37 cellular contexts compared by ENCODE assay signal in the genomic region with DNA sequence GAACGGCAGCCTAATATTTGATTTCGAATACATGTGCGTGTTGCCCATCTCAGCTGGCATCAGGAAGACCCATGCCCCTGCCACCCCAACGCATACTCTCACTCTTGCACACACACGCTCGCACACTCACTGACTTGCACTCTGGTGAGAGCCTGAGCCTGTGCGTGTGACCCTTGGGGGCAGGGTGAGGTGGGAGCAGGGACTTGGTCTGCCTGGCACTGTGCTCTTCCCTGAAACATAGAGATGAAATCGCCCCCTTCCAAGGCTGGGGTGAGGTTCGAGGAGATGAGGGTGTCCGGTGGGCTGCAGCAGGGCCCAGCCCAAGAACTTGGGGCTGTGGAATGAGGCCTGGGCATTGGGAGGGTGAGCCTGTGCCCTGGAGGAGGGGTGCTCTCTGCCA. TPM values are rescaled to one million over a fixed set of nuclear protein-coding genes. Genes with fewer than 3 reads are reported as not detected.
"Had no signal": no experiment of that assay in that cellular context is flagged by ENCODE, and none has a peak within 500 bp of the region (broad histone marks: within the 10 kb centered on the region; RNA-seq: fewer than 3 reads in every experiment).

No MANE protein-coding gene starts in this region.

- H3K36me3 ChIP-seq: brain microvascular endothelial cell, Peyer's patch had no signal

- H3K27me3 ChIP-seq: brain microvascular endothelial cell, Peyer's patch had no signal

- ATAC-seq: activated naive CD4-positive, alpha-beta T cell treated with anti-CD3 and anti-CD28 coated beads, Interleukin-2, amount 50 U/mL, for 72 hours; activated T-cell treated with anti-CD3 and anti-CD28 coated beads, Interleukin-2, amount 50 U/mL, for 4 hours; PC-3; Right ventricle myocardium inferior; SK-N-SH treated with all-trans-retinoic acid at 6 μM for 48 hours; T-cell had no signal

- H3K27me3 Mint-ChIP-seq: activated B cell treated with CpG ODN at 0.5 μM for 24 hours; activated CD4-positive, alpha-beta memory T cell treated with anti-CD3 and anti-CD28 coated beads for 36 hours had no signal

- H3K36me3 Mint-ChIP-seq: activated CD4-positive, alpha-beta memory T cell treated with anti-CD3 and anti-CD28 coated beads for 36 hours; activated naive CD4-positive, alpha-beta T cell treated with anti-CD3 and anti-CD28 coated beads, Interleukin-2, amount 50 U/mL, for 72 hours; T-cell had no signal

- H3K27ac Mint-ChIP-seq: activated B cell treated with CpG ODN at 0.5 μM for 24 hours; activated CD4-positive, alpha-beta memory T cell treated with anti-CD3 and anti-CD28 coated beads for 36 hours; activated naive CD4-positive, alpha-beta T cell treated with anti-CD3 and anti-CD28 coated beads for 36 hours; activated naive CD4-positive, alpha-beta T cell treated with anti-CD3 and anti-CD28 coated beads, Interleukin-2, amount 50 U/mL, for 72 hours; activated T-helper 1 cell treated with anti-CD3 and anti-CD28 coated beads, Interleukin-12 subunit alpha, Interleukin-12 subunit beta, Interleukin-2, Interleukin-4 antibody, amounts not matched to agents 30 ng/mL and 10 ng/mL and 1 ng/mL, durations not matched to agents 14 hours and 24 hours and 36 hours; T-cell had no signal

- H3K4me1 Mint-ChIP-seq: activated B cell treated with CpG ODN at 0.5 μM for 24 hours, T-cell had no signal

- H3K9me3 ChIP-seq: Peyer's patch had no signal

- H3K4me3 ChIP-seq: Peyer's patch had no signal

- H3K4me1 ChIP-seq: Peyer's patch had no signal

- H3K4me3 Mint-ChIP-seq: activated B cell treated with CpG ODN at 0.5 μM for 24 hours; activated CD4-positive, alpha-beta memory T cell treated with anti-CD3 and anti-CD28 coated beads for 36 hours; activated naive CD4-positive, alpha-beta T cell treated with anti-CD3 and anti-CD28 coated beads for 36 hours; activated T-cell treated with anti-CD3 and anti-CD28 coated beads, Interleukin-2, amount 50 U/mL, for 4 hours; activated T-helper 1 cell treated with anti-CD3 and anti-CD28 coated beads, Interleukin-12 subunit alpha, Interleukin-12 subunit beta, Interleukin-2, Interleukin-4 antibody, amounts not matched to agents 30 ng/mL and 10 ng/mL and 1 ng/mL, durations not matched to agents 14 hours and 24 hours and 36 hours; T-cell had no signal

- DNase-seq: activated B cell treated with CpG ODN at 0.5 μM for 24 hours; activated CD4-positive, alpha-beta memory T cell treated with anti-CD3 and anti-CD28 coated beads for 36 hours; activated CD4-positive, alpha-beta T cell treated with anti-CD3 and anti-CD28 coated beads for 4 hours; activated CD4-positive, alpha-beta T cell treated with anti-CD3 and anti-CD28 coated beads, Interleukin-2, amount 50 U/mL, for 1 hour; activated CD4-positive, CD25-positive, alpha-beta regulatory T cell treated with anti-CD3 and anti-CD28 coated beads, Interleukin-2, amount 50 U/mL, for 72 hours; activated CD8-positive, alpha-beta memory T cell treated with anti-CD3 and anti-CD28 coated beads, Interleukin-2, amount 50 U/mL, for 4 hours; activated gamma-delta T cell treated with Interleukin-2 at 50 U/mL for 16 hours; activated naive CD4-positive, alpha-beta T cell treated with anti-CD3 and anti-CD28 coated beads for 36 hours; activated T-cell treated with anti-CD3 and anti-CD28 coated beads for 4 hours; activated T-cell treated with anti-CD3 and anti-CD28 coated beads, Interleukin-2, amount 50 U/mL, for 4 hours; anterior cingulate cortex; brain microvascular endothelial cell; central memory CD4-positive, alpha-beta T cell; Karpas-422; KBM-7; NCI-H1105; NCI-H1436; NCI-H1694; NCI-H1930; NCI-H2081 treated with DMSO at 0.1 percent for 48 hours; NCI-H345; NCI-H524 treated with DMSO at 0.1 percent for 48 hours; PC-3; SIG-M5; T-cell; T-helper 2 cell; T-helper 9 cell had no signal

- H3K9me3 Mint-ChIP-seq: activated CD4-positive, alpha-beta memory T cell treated with anti-CD3 and anti-CD28 coated beads for 36 hours; activated naive CD4-positive, alpha-beta T cell treated with anti-CD3 and anti-CD28 coated beads, Interleukin-2, amount 50 U/mL, for 72 hours; activated T-cell treated with anti-CD3 and anti-CD28 coated beads, Interleukin-2, amount 50 U/mL, for 4 hours; activated T-helper 1 cell treated with anti-CD3 and anti-CD28 coated beads, Interleukin-12 subunit alpha, Interleukin-12 subunit beta, Interleukin-2, Interleukin-4 antibody, amounts not matched to agents 30 ng/mL and 10 ng/mL and 1 ng/mL, durations not matched to agents 14 hours and 24 hours and 36 hours; T-cell had no signal

- H3K27ac ChIP-seq: brain microvascular endothelial cell, Peyer's patch, RWPE1, VCaP had no signal

RNA-seq across cellular contexts. Expression of a gene that starts 1.2 kb away (rescaled TPM):
- total RNA-seq: activated B cell treated with CpG ODN at 0.5 μM for 24 hours; activated CD4-positive, alpha-beta memory T cell treated with anti-CD3 and anti-CD28 coated beads for 36 hours; activated naive CD4-positive, alpha-beta T cell treated with anti-CD3 and anti-CD28 coated beads for 36 hours; activated naive CD4-positive, alpha-beta T cell treated with anti-CD3 and anti-CD28 coated beads, Interleukin-2, amount 50 U/mL, for 72 hours; activated T-cell treated with anti-CD3 and anti-CD28 coated beads, Interleukin-2, amount 50 U/mL, for 4 hours; activated T-helper 1 cell treated with anti-CD3 and anti-CD28 coated beads, Interleukin-12 subunit alpha, Interleukin-12 subunit beta, Interleukin-2, Interleukin-4 antibody, amounts not matched to agents 30 ng/mL and 10 ng/mL and 1 ng/mL, durations not matched to agents 14 hours and 24 hours and 36 hours; MCF 10A; NCI-H460; PC-3; Peyer's patch; Right ventricle myocardium inferior; SK-MEL-5; T-cell had no signal

RNA-seq across cellular contexts. Expression of a gene that starts 24.9 kb away (rescaled TPM):
- total RNA-seq: activated B cell treated with CpG ODN at 0.5 μM for 24 hours; activated CD4-positive, alpha-beta memory T cell treated with anti-CD3 and anti-CD28 coated beads for 36 hours; activated naive CD4-positive, alpha-beta T cell treated with anti-CD3 and anti-CD28 coated beads for 36 hours; activated naive CD4-positive, alpha-beta T cell treated with anti-CD3 and anti-CD28 coated beads, Interleukin-2, amount 50 U/mL, for 72 hours; activated T-cell treated with anti-CD3 and anti-CD28 coated beads, Interleukin-2, amount 50 U/mL, for 4 hours; activated T-helper 1 cell treated with anti-CD3 and anti-CD28 coated beads, Interleukin-12 subunit alpha, Interleukin-12 subunit beta, Interleukin-2, Interleukin-4 antibody, amounts not matched to agents 30 ng/mL and 10 ng/mL and 1 ng/mL, durations not matched to agents 14 hours and 24 hours and 36 hours; MCF 10A; NCI-H460; PC-3; Peyer's patch; Right ventricle myocardium inferior; SK-MEL-5; T-cell had no signal

RNA-seq across cellular contexts. Expression of a gene that starts 35.0 kb away (rescaled TPM):
- total RNA-seq: activated B cell treated with CpG ODN at 0.5 μM for 24 hours; activated CD4-positive, alpha-beta memory T cell treated with anti-CD3 and anti-CD28 coated beads for 36 hours; activated naive CD4-positive, alpha-beta T cell treated with anti-CD3 and anti-CD28 coated beads for 36 hours; activated naive CD4-positive, alpha-beta T cell treated with anti-CD3 and anti-CD28 coated beads, Interleukin-2, amount 50 U/mL, for 72 hours; activated T-cell treated with anti-CD3 and anti-CD28 coated beads, Interleukin-2, amount 50 U/mL, for 4 hours; activated T-helper 1 cell treated with anti-CD3 and anti-CD28 coated beads, Interleukin-12 subunit alpha, Interleukin-12 subunit beta, Interleukin-2, Interleukin-4 antibody, amounts not matched to agents 30 ng/mL and 10 ng/mL and 1 ng/mL, durations not matched to agents 14 hours and 24 hours and 36 hours; MCF 10A; NCI-H460; PC-3; Peyer's patch; Right ventricle myocardium inferior; SK-MEL-5; T-cell had no signal

RNA-seq across cellular contexts. Expression of a gene that starts 37.7 kb away (rescaled TPM):
- total RNA-seq: activated B cell treated with CpG ODN at 0.5 μM for 24 hours; activated CD4-positive, alpha-beta memory T cell treated with anti-CD3 and anti-CD28 coated beads for 36 hours; activated naive CD4-positive, alpha-beta T cell treated with anti-CD3 and anti-CD28 coated beads for 36 hours; activated naive CD4-positive, alpha-beta T cell treated with anti-CD3 and anti-CD28 coated beads, Interleukin-2, amount 50 U/mL, for 72 hours; activated T-helper 1 cell treated with anti-CD3 and anti-CD28 coated beads, Interleukin-12 subunit alpha, Interleukin-12 subunit beta, Interleukin-2, Interleukin-4 antibody, amounts not matched to agents 30 ng/mL and 10 ng/mL and 1 ng/mL, durations not matched to agents 14 hours and 24 hours and 36 hours; MCF 10A; NCI-H460; PC-3; SK-MEL-5 had no signal
